17 cellular contexts compared by ENCODE assay signal in genomic region chr11:37812281-37812880, GRCh38.
"Had no signal": no experiment of that assay in that cellular context is flagged by ENCODE, and none has a peak within 500 bp of the region (broad histone marks: within the 10 kb centered on the region; RNA-seq: fewer than 3 reads in every experiment).

No MANE protein-coding gene starts in this region.

- H3K36me3 ChIP-seq: ascending aorta, gastrocnemius medialis, heart left ventricle, right atrium auricular region, thoracic aorta had no signal

- H3K4me3 Mint-ChIP-seq: activated CD4-positive, alpha-beta T cell treated with anti-CD3 and anti-CD28 coated beads, Interleukin-2, amount 10 ng/mL, durations not matched to agents 7 days and 5 days; activated naive CD8-positive, alpha-beta T cell treated with anti-CD3 and anti-CD28 coated beads, Interleukin-2, amount 50 U/mL, for 24 hours; activated T-helper 1 cell treated with anti-CD3 and anti-CD28 coated beads, Interleukin-12 subunit alpha, Interleukin-12 subunit beta, Interleukin-2, Interleukin-4 antibody, amounts not matched to agents 30 ng/mL and 10 ng/mL and 1 ng/mL, durations not matched to agents 14 hours and 24 hours and 36 hours; naive B cell had no signal

- H3K9me3 Mint-ChIP-seq: activated CD4-positive, alpha-beta T cell treated with anti-CD3 and anti-CD28 coated beads, Interleukin-2, amount 10 ng/mL, durations not matched to agents 7 days and 5 days had no signal

- H3K27me3 ChIP-seq: ascending aorta, gastrocnemius medialis, heart left ventricle, right atrium auricular region had no signal

- ATAC-seq: activated naive CD8-positive, alpha-beta T cell treated with anti-CD3 and anti-CD28 coated beads, Interleukin-2, amount 50 U/mL, for 24 hours; gastrocnemius medialis; heart left ventricle; left lobe of liver had no signal

- DNase-seq: activated CD4-positive, alpha-beta T cell treated with anti-CD3 and anti-CD28 coated beads, Interleukin-2, amount 10 ng/mL, durations not matched to agents 7 days and 5 days; activated naive CD4-positive, alpha-beta T cell treated with Interleukin-2 at 50 U/mL for 16 hours; activated naive CD8-positive, alpha-beta T cell treated with anti-CD3 and anti-CD28 coated beads, Interleukin-2, amount 50 U/mL, for 24 hours; erythroblast; gastrocnemius medialis; mammary epithelial cell; naive B cell; SW 1271 had no signal

- H3K27ac Mint-ChIP-seq: activated CD4-positive, alpha-beta T cell treated with anti-CD3 and anti-CD28 coated beads, Interleukin-2, amount 10 ng/mL, durations not matched to agents 7 days and 5 days; activated naive CD8-positive, alpha-beta T cell treated with anti-CD3 and anti-CD28 coated beads, Interleukin-2, amount 50 U/mL, for 24 hours; activated T-helper 1 cell treated with anti-CD3 and anti-CD28 coated beads, Interleukin-12 subunit alpha, Interleukin-12 subunit beta, Interleukin-2, Interleukin-4 antibody, amounts not matched to agents 30 ng/mL and 10 ng/mL and 1 ng/mL, durations not matched to agents 14 hours and 24 hours and 36 hours; naive B cell had no signal

- H3K27me3 Mint-ChIP-seq: activated CD4-positive, alpha-beta T cell treated with anti-CD3 and anti-CD28 coated beads, Interleukin-2, amount 10 ng/mL, durations not matched to agents 7 days and 5 days; activated naive CD8-positive, alpha-beta T cell treated with anti-CD3 and anti-CD28 coated beads, Interleukin-2, amount 50 U/mL, for 24 hours; naive B cell had no signal

- FAIRE-seq: bronchial epithelial cell, islet of Langerhans had no signal

- H3K4me1 ChIP-seq: ascending aorta, gastrocnemius medialis, heart left ventricle, right atrium auricular region had no signal

- H3K4me3 ChIP-seq: ascending aorta, gastrocnemius medialis, heart left ventricle, right atrium auricular region, smooth muscle cell, thoracic aorta had no signal

- H3K4me1 Mint-ChIP-seq: activated CD4-positive, alpha-beta T cell treated with anti-CD3 and anti-CD28 coated beads, Interleukin-2, amount 10 ng/mL, durations not matched to agents 7 days and 5 days; activated naive CD8-positive, alpha-beta T cell treated with anti-CD3 and anti-CD28 coated beads, Interleukin-2, amount 50 U/mL, for 24 hours; naive B cell had no signal

- H3K9me3 ChIP-seq: ascending aorta, gastrocnemius medialis, heart left ventricle, right atrium auricular region, thoracic aorta had no signal

- H3K36me3 Mint-ChIP-seq: naive B cell had no signal

- H3K27ac ChIP-seq: ascending aorta, gastrocnemius medialis, heart left ventricle, right atrium auricular region, thoracic aorta had no signal
